13 cellular contexts compared by ENCODE assay signal in the genomic region with DNA sequence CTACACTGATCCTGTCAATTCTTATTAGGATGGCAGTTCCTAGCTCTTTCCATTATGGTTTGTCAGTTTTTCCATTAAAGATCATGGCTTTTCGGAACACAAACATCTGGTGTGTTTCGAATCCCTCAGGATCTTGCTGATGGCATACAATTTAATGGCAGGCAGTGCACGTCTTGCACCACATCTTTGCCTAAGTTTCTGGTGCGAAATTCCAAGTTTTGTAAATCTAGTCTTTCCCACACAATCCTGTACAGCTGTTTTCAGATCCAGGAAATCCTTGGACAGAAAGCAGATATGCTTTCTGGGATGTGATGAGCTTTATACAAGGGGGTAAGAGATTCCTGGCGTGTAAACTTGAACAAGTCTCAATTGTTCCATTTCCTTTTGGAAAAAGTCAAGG.
DNase-seq lines count a peak whose midpoint lies in the region; ATAC-seq, FAIRE-seq and TF ChIP-seq lines count a peak whose summit lies in the region.
"Had no signal": no experiment of that assay in that cellular context is flagged by ENCODE, and none has a peak within 500 bp of the region (broad histone marks: within the 10 kb centered on the region; RNA-seq: fewer than 3 reads in every experiment).

No MANE protein-coding gene starts in this region.

- TF ChIP-seq CTCF in breast epithelium (IDR thresholded peaks at IDR 0.05) (no peak), MCF 10A (IDR thresholded peaks at IDR 0.05; ENCODE audit: unreplicated experiment) (no peak), heart left ventricle (IDR thresholded peaks at IDR 0.05) (no peak), prostate gland (IDR thresholded peaks at IDR 0.05) (no peak)

- no peak for FAIRE-seq in GM19239 (lab: Jason Lieb, UNC)

- intact Hi-C loops in breast epithelium (cut with DNase I; ENCODE audit: low total_unique reads) (no loop called here), MCF 10A (cut with micrococcal nuclease) (loop anchor here (1.0 to 5.0 kb wide), 7 partner anchors 133 to 671 kb away; no protein-coding TSS in a partner anchor), heart left ventricle (cut with DNase I) (loop anchor here (1.0 to 10.0 kb wide), 12 partner anchors 167 to 673 kb away; no protein-coding TSS in a partner anchor), prostate gland (cut with DNase I) (loop anchor here (5.0 to 10.0 kb wide), 5 partner anchors 143 to 670 kb away; no protein-coding TSS in a partner anchor)

- no peak for DNase-seq in breast epithelium (ENCODE audit: low spot score in 2 of 2)
- no peak for DNase-seq in MCF 10A (ENCODE audit: unreplicated experiment)
- peak in 2 of 5 donors; percentile 15 to 21 for DNase-seq in heart left ventricle
- DNase-seq in prostate gland (ENCODE audit: low spot score), result no peak
- DNase-seq in stimulated activated CD4-positive, alpha-beta T cell treated with anti-CD3 and anti-CD28 coated beads, Interleukin-4, amount 100 ng/mL, for 24 hours, result no peak
- no peak for DNase-seq in activated naive CD8-positive, alpha-beta T cell treated with anti-CD3 and anti-CD28 coated beads, Interleukin-2, amount 50 U/mL, for 24 hours
- DNase-seq in GM19239 (ENCODE audit: insufficient read length, low spot score), result no peak
- no peak for DNase-seq in left lobe of liver (ENCODE audit: low spot score)
- DNase-seq: activated gamma-delta T cell treated with Interleukin-2 at 50 U/mL for 16 hours; NCI-H226; stimulated activated CD4-positive, alpha-beta T cell treated with anti-CD3 and anti-CD28 coated beads, Interleukin-1b, Interleukin-23, amount 100 ng/mL, for 48 hours had no signal

- 38 to 58% (median 55%) methylated on average over 5 of the region's 5 CpGs for WGBS in heart left ventricle, 4 donors
- WGBS in prostate gland, result 39% methylated on average over 5 of the region's 5 CpGs

- H3K9me3 Mint-ChIP-seq in MCF 10A (ENCODE audit: unreplicated experiment), result no peaks in the 10 kb centered on the region
- no peaks in the 10 kb centered on the region for H3K9me3 Mint-ChIP-seq in activated naive CD8-positive, alpha-beta T cell treated with anti-CD3 and anti-CD28 coated beads, Interleukin-2, amount 50 U/mL, for 24 hours

- POLR2A ChIA-PET in MCF 10A (lab: Yijun Ruan, JAX), result no interaction called here

- ATAC-seq in heart left ventricle, result peak; percentile 73 to 82 (median 73)
- no peak for ATAC-seq in activated naive CD8-positive, alpha-beta T cell treated with anti-CD3 and anti-CD28 coated beads, Interleukin-2, amount 50 U/mL, for 24 hours
- no peak for ATAC-seq in left lobe of liver

- H3K27ac Mint-ChIP-seq in MCF 10A (ENCODE audit: low read depth, unreplicated experiment), result no peak overlapping the region
- H3K27ac Mint-ChIP-seq in activated naive CD8-positive, alpha-beta T cell treated with anti-CD3 and anti-CD28 coated beads, Interleukin-2, amount 50 U/mL, for 24 hours, result no peak overlapping the region

- H3K4me3 ChIP-seq in breast epithelium (no peak overlapping the region), heart left ventricle (peak overlapping the region in 1 of 12 donors; percentile 11), prostate gland (no peak overlapping the region)

- BruUV-seq in MCF 10A (replicated peaks; lab: Mats Ljungman, UMichigan), result no TSS peak

- H3K9me3 ChIP-seq in breast epithelium (no peaks in the 10 kb centered on the region), heart left ventricle (no peaks in the 10 kb centered on the region), prostate gland (no peaks in the 10 kb centered on the region)

- TF ChIP-seq POLR2A in breast epithelium (IDR thresholded peaks at IDR 0.05) (no peak), heart left ventricle (IDR thresholded peaks at IDR 0.05) (no peak), prostate gland (IDR thresholded peaks at IDR 0.05) (no peak)

- CTCF ChIA-PET in MCF 10A (lab: Yijun Ruan, JAX), result interaction anchor here (0.6 to 3.0 kb wide), 67 partner anchors 9 to 673 kb away, joined by 3 to 23 read pairs (median 4); no protein-coding TSS in a partner anchor

- peaks cover 9% of the 10 kb centered on the region for H3K27me3 Mint-ChIP-seq in MCF 10A (ENCODE audit: insufficient read depth, unreplicated experiment)
- peaks cover 3% of the 10 kb centered on the region for H3K27me3 Mint-ChIP-seq in activated naive CD8-positive, alpha-beta T cell treated with anti-CD3 and anti-CD28 coated beads, Interleukin-2, amount 50 U/mL, for 24 hours

- H3K27me3 ChIP-seq in breast epithelium, result no peaks in the 10 kb centered on the region
- H3K27me3 ChIP-seq in heart left ventricle, result no peaks in the 10 kb centered on the region
- H3K27me3 ChIP-seq in prostate gland (replicated peaks; ENCODE audit: insufficient read depth), result no peaks in the 10 kb centered on the region

- peaks cover 6% of the 10 kb centered on the region for H3K4me1 Mint-ChIP-seq in MCF 10A (ENCODE audit: insufficient read depth, unreplicated experiment)
- H3K4me1 Mint-ChIP-seq in activated naive CD8-positive, alpha-beta T cell treated with anti-CD3 and anti-CD28 coated beads, Interleukin-2, amount 50 U/mL, for 24 hours, result no peaks in the 10 kb centered on the region

- no peaks in the 10 kb centered on the region for H3K36me3 Mint-ChIP-seq in MCF 10A (ENCODE audit: insufficient read depth, unreplicated experiment)
- no peaks in the 10 kb centered on the region for H3K36me3 Mint-ChIP-seq in activated naive CD8-positive, alpha-beta T cell treated with anti-CD3 and anti-CD28 coated beads, Interleukin-2, amount 50 U/mL, for 24 hours (ENCODE audit: low read depth)

- H3K4me3 Mint-ChIP-seq in MCF 10A (ENCODE audit: unreplicated experiment), result no peak overlapping the region
- no peak overlapping the region for H3K4me3 Mint-ChIP-seq in activated naive CD8-positive, alpha-beta T cell treated with anti-CD3 and anti-CD28 coated beads, Interleukin-2, amount 50 U/mL, for 24 hours

- H3K36me3 ChIP-seq in breast epithelium (no peaks in the 10 kb centered on the region), heart left ventricle (no peaks in the 10 kb centered on the region), prostate gland (no peaks in the 10 kb centered on the region)

- H3K4me1 ChIP-seq in breast epithelium (no peaks in the 10 kb centered on the region), heart left ventricle (peaks cover 0 to 13% (median 0%) of the 10 kb centered on the region in 12 donors), prostate gland (replicated peaks) (no peaks in the 10 kb centered on the region)

- peak overlapping the region; percentile 69 to 75 for H3K27ac ChIP-seq in breast epithelium
- H3K27ac ChIP-seq in heart left ventricle, result peak overlapping the region in 7 of 12 donors; percentile 32 to 88 (median 71)
- peak overlapping the region; percentile 57 to 63 for H3K27ac ChIP-seq in prostate gland
- H3K27ac ChIP-seq: 22Rv1, VCaP had no signal

Comparison
In these comparisons a context has a peak if more than half of its experiments do, and no peak if none do; other contexts are left out.
1. ATAC-seq: peak in heart left ventricle (4 of 4); none in activated naive CD8-positive, alpha-beta T cell treated with anti-CD3 and anti-CD28 coated beads, Interleukin-2, amount 50 U/mL, for 24 hours (single experiment) and left lobe of liver (single experiment).
2. Peak in every context shown above with its lines, with median percentiles within 50 percentile points of each other: H3K27ac ChIP-seq.